ENCODE assay signal across 9 cellular contexts in genomic region chr19:53254451-53255341, GRCh38. TPM values are rescaled to one million over a fixed set of nuclear protein-coding genes. Genes with fewer than 3 reads are reported as not detected.
DNase-seq lines count a peak whose midpoint lies in the region; ATAC-seq and TF ChIP-seq lines count a peak whose summit lies in the region.
"Had no signal": no experiment of that assay in that cellular context is flagged by ENCODE, and none has a peak within 500 bp of the region (broad histone marks: within the 10 kb centered on the region; RNA-seq: fewer than 3 reads in every experiment).

Gene ZNF677, minus strand, starts transcription at chr19:53254873. Its CDS starts 3,323 bp downstream, at chr19:53251550.

- peaks cover 10% of the 10 kb centered on the region for H3K9me3 ChIP-seq in mammary epithelial cell (replicated peaks; ENCODE audit: insufficient read depth, low read length)
- H3K9me3 ChIP-seq in iPS-18c (ENCODE audit: control insufficient read depth, insufficient read depth, low read length) = peaks cover 5% of the 10 kb centered on the region
- H3K9me3 ChIP-seq in gastrocnemius medialis = peaks cover 0 to 6% (median 0%) of the 10 kb centered on the region in 3 donors

- peak; percentile 18 to 35 for TF ChIP-seq POLR2A in gastrocnemius medialis (IDR thresholded peaks at IDR 0.05)

- POLR2A ChIA-PET in WTC11 (lab: Charles Lee) = no interaction called here

- peak within 1 kb of the TSS; percentile 74 for H3K4me2 ChIP-seq in mammary epithelial cell (ENCODE audit: insufficient read depth, low read depth, low read length)
- H3K4me2 ChIP-seq: A549 had no signal

- ATAC-seq in WTC11 = peak; percentile 99
- peak; percentile 87 to 97 for ATAC-seq in gastrocnemius medialis
- no peak for ATAC-seq in GM19463 (IDR thresholded peaks at IDR 0.05; ENCODE audit: unreplicated experiment)
- ATAC-seq: A549 had no signal

- H3K9me3 Mint-ChIP-seq in WTC11 = peaks cover 42% of the 10 kb centered on the region

- peak within 1 kb of the TSS; percentile 86 for H3K27ac Mint-ChIP-seq in WTC11

- H3K36me3 Mint-ChIP-seq in WTC11 = peaks cover 47% of the 10 kb centered on the region

- H4K20me1 ChIP-seq in mammary epithelial cell (ENCODE audit: insufficient read depth, low read length) = no peaks in the 10 kb centered on the region

- H3K36me3 ChIP-seq in mammary epithelial cell (ENCODE audit: insufficient read depth, low read length) (no peaks in the 10 kb centered on the region), gastrocnemius medialis (peaks cover 0 to 31% of the 10 kb centered on the region in 2 donors)

- H3K27ac ChIP-seq in mammary epithelial cell (ENCODE audit: insufficient read depth, low read depth, low read length) (no peak within 1 kb of the TSS), gastrocnemius medialis (peak within 1 kb of the TSS; percentile 70 to 81 (median 74))
- H3K27ac ChIP-seq: A549 had no signal

- BruUV-seq in mammary epithelial cell (replicated peaks; lab: Mats Ljungman, UMichigan) = TSS peak; percentile 68

- peak within 1 kb of the TSS; percentile 91 for H3K4me3 Mint-ChIP-seq in WTC11

- TF ChIP-seq CTCF in WTC11 (IDR thresholded peaks at IDR 0.05) = no peak
- TF ChIP-seq CTCF in mammary epithelial cell (conservative IDR thresholded peaks at IDR 0.05 in 1 of 2, IDR thresholded peaks at IDR 0.05 in 1 of 2; ENCODE audit: extremely low read depth in 1 of 2, insufficient read depth in 1 of 2, low read depth in 1 of 2, low read length in 2 of 2) = no peak
- TF ChIP-seq CTCF in gastrocnemius medialis (IDR thresholded peaks at IDR 0.05 in 4 of 5, conservative IDR thresholded peaks at IDR 0.05 in 1 of 5) = no peak

- CTCF ChIA-PET in WTC11 (lab: Charles Lee) (interaction anchor here (1.1 kb wide), 1 partner anchor 59 kb away, joined by 8 read pairs; no protein-coding TSS in a partner anchor), mammary epithelial cell (lab: Charles Lee; ENCODE audit: low non-redundant PET) (no interaction called here)

- in situ Hi-C loops in mammary epithelial cell (cut with MboI; ENCODE audit: low sequenced_read_pairs in 2 of 2) = no loop called here
- in situ Hi-C loops in gastrocnemius medialis (cut with MboI; ENCODE audit: low sequenced_read_pairs in 4 of 4) = loop anchor here in 1 of 4 donors (10.0 kb wide), 1 partner anchor 80 kb away; the partner anchor contains the start of gene ZNF845

- dilution Hi-C loops in mammary epithelial cell (cut with HindIII; ENCODE audit: low sequenced_read_pairs) = no loop called here

- DNase-seq in NCI-H187 (lab: John Stamatoyannopoulos, UW) (peak; percentile 58 to 63), NCI-H187 treated with DMSO at 0.1 percent for 48 hours (lab: John Stamatoyannopoulos, UW) (no peak), WTC11 (ENCODE audit: low spot score) (peak; percentile 90), mammary epithelial cell (peak; percentile 80), gastrocnemius medialis (peak; percentile 73 to 78), SHP77 treated with DMSO at 0.1 percent for 48 hours (lab: John Stamatoyannopoulos, UW) (no peak)

- H3K4me1 Mint-ChIP-seq in WTC11 = peaks cover 4% of the 10 kb centered on the region

- H3K4me3 ChIP-seq in mammary epithelial cell (replicated peaks in 1 of 3; ENCODE audit: insufficient read depth in 1 of 3, low read depth in 2 of 3, low read length in 3 of 3) (peak within 1 kb of the TSS; percentile 68 to 77 (median 76)), iPS-18c (ENCODE audit: insufficient read depth, low read depth, low read length) (peak within 1 kb of the TSS; percentile 87), gastrocnemius medialis (peak within 1 kb of the TSS; percentile 72 to 91 (median 80))
- H3K4me3 ChIP-seq: A549 had no signal

- H3K27me3 ChIP-seq in mammary epithelial cell (ENCODE audit: insufficient read depth, low read length) (no peaks in the 10 kb centered on the region), gastrocnemius medialis (peaks cover 0 to 3% (median 0%) of the 10 kb centered on the region in 3 donors)

- WGBS in mammary epithelial cell (ENCODE audit: low coverage, missing lambda C conversion rate) = 4% methylated on average over 37 of the region's 70 CpGs

- H2AFZ ChIP-seq in mammary epithelial cell (ENCODE audit: low read depth, low read length) = peak within 1 kb of the TSS; percentile 94

- peaks cover 6% of the 10 kb centered on the region; the same call in 1 of the 2 replicates for H3K27me3 Mint-ChIP-seq in WTC11 (ENCODE audit: low read depth)

- peak within 1 kb of the TSS; percentile 29 for H3K9ac ChIP-seq in mammary epithelial cell (ENCODE audit: insufficient read depth, low read length)

- H3K79me2 ChIP-seq in mammary epithelial cell (ENCODE audit: insufficient read depth, low read length) = no peaks in the 10 kb centered on the region

- intact Hi-C loops in mammary epithelial cell (cut with micrococcal nuclease) (no loop called here), gastrocnemius medialis (cut with DNase I; ENCODE audit: low total_unique reads) (loop anchor here (5.0 kb wide), 1 partner anchor 57 kb away; no protein-coding TSS in a partner anchor)

- H3K4me1 ChIP-seq in mammary epithelial cell (ENCODE audit: insufficient read depth, low read length) (no peaks in the 10 kb centered on the region), gastrocnemius medialis (peaks cover 6 to 12% of the 10 kb centered on the region in 2 donors)
- H3K4me1 ChIP-seq: A549 had no signal

TF ChIP-seq in WTC11, 78 proteins besides CTCF, POLR2A, EP300 and RAD21 (continues in another document):
- no peak for TF ChIP-seq ZNF416 (CRISPR knock-in tag; IDR thresholded peaks at IDR 0.05)
- no peak for TF ChIP-seq JAZF1 (CRISPR knock-in tag; IDR thresholded peaks at IDR 0.05)
- TF ChIP-seq ZNF317 (CRISPR knock-in tag; IDR thresholded peaks at IDR 0.05; ENCODE audit: borderline replicate concordance, low read depth) = no peak
- peak; percentile 62; the same call in 1 of the 2 replicates for TF ChIP-seq ETV6 (CRISPR knock-in tag; IDR thresholded peaks at IDR 0.05)
- TF ChIP-seq FOXP4 (CRISPR knock-in tag; IDR thresholded peaks at IDR 0.05) = 0 out of 2 replicates have a peak, but pooled peaks have one; percentile 60
- no peak for TF ChIP-seq SOX15 (CRISPR knock-in tag; IDR thresholded peaks at IDR 0.05)
- TF ChIP-seq, protein P1, sequence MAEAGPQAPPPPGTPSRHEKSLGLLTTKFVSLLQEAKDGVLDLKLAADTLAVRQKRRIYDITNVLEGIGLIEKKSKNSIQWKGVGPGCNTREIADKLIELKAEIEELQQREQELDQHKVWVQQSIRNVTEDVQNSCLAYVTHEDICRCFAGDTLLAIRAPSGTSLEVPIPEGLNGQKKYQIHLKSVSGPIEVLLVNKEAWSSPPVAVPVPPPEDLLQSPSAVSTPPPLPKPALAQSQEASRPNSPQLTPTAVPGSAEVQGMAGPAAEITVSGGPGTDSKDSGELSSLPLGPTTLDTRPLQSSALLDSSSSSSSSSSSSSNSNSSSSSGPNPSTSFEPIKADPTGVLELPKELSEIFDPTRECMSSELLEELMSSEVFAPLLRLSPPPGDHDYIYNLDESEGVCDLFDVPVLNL (CRISPR knock-in tag; IDR thresholded peaks at IDR 0.05; ENCODE audit: borderline replicate concordance, low read depth) = no peak
- TF ChIP-seq MYBL2 (CRISPR knock-in tag; IDR thresholded peaks at IDR 0.05) = no peak
- TF ChIP-seq NR2C2 (CRISPR knock-in tag; IDR thresholded peaks at IDR 0.05) = peak; percentile 97
- TF ChIP-seq ESRRA (CRISPR knock-in tag; IDR thresholded peaks at IDR 0.05; ENCODE audit: borderline replicate concordance) = peak; percentile 39; the same call in 1 of the 2 replicates
- TF ChIP-seq HMGA2 (CRISPR knock-in tag; IDR thresholded peaks at IDR 0.05) = no peak
- TF ChIP-seq SMAD3 (CRISPR knock-in tag; IDR thresholded peaks at IDR 0.05; ENCODE audit: borderline replicate concordance) = no peak
- TF ChIP-seq FOXP1 (CRISPR knock-in tag; IDR thresholded peaks at IDR 0.05; ENCODE audit: borderline replicate concordance) = peak; percentile 67
- no peak for TF ChIP-seq JUN (CRISPR knock-in tag; IDR thresholded peaks at IDR 0.05)
- TF ChIP-seq KAT7 (CRISPR knock-in tag; IDR thresholded peaks at IDR 0.05; ENCODE audit: borderline replicate concordance) = peak; percentile 95

RNA-seq across cellular contexts. Expression of gene ZNF677, which starts in this region (rescaled TPM):
- total RNA-seq in WTC11 (2021) (56.9 to 60.1 TPM (median 58.8 TPM) in 3 replicates), mammary epithelial cell (10 to 100 TPM; 14.0 to 29.3 TPM), gastrocnemius medialis (1 to 10 TPM; 1.7 to 7.2 (median 4.8) TPM)
- 7.4 TPM for polyA plus RNA-seq in mammary epithelial cell
- polyA minus RNA-seq in mammary epithelial cell = 12.8 TPM
- polyA plus RNA-seq: A549 had no signal

Comparison
In these comparisons a context has a peak if more than half of its experiments do, and no peak if none do; other contexts are left out.
1. DNase-seq: peak in NCI-H187 (2 of 2), WTC11 (single experiment), mammary epithelial cell (single experiment) and gastrocnemius medialis (2 of 2); none in NCI-H187 treated with DMSO at 0.1 percent for 48 hours (single experiment) and SHP77 treated with DMSO at 0.1 percent for 48 hours (single experiment).
2. Peak in every context shown above with its lines, with median percentiles within 50 percentile points of each other: H3K4me3 ChIP-seq.